Comparison of ENCODE assay signal across 8 cellular contexts in the genomic region with DNA sequence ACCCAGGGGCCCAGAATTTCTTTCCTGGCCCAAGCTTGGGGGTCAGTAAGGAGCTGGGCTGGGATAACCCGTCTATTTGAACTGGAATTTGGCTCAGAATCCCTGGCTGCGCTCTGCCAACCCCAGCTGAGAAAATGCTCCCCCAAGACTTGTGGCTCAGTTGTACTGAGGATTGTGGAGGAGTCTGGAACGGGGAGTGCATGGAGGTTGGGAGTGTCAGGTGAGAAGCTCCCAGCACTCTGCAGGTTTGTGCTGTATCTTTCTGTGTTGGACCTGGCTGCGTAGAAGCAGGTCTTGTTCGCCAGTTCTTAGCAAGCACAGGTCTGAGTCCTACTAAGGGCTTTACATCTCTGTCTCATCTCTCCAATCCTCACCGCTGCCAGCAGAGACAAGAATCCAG. TPM values are rescaled to one million over a fixed set of nuclear protein-coding genes. Genes with fewer than 3 reads are reported as not detected.
A peak's percentile ranks its signal among the peaks of the same experiment; 100 is the strongest.
DNase-seq lines count a peak whose midpoint lies in the region; ATAC-seq and TF ChIP-seq lines count a peak whose summit lies in the region.

No MANE protein-coding gene starts in this region.

- WGBS in tibial nerve, 2 donors = 58 to 68% methylated on average over 5 to 6 of the region's 6 CpGs

- no peaks in the 10 kb centered on the region for H3K36me3 ChIP-seq in colonic mucosa
- no peaks in the 10 kb centered on the region for H3K36me3 ChIP-seq in mucosa of stomach (ENCODE audit: control insufficient read depth, insufficient read depth, low read length)
- H3K36me3 ChIP-seq in tibial nerve = peaks cover 0 to 2% (median 0%) of the 10 kb centered on the region in 3 donors
- H3K36me3 ChIP-seq in WERI-Rb-1 = no peaks in the 10 kb centered on the region

- H3K27ac ChIP-seq in colonic mucosa (peak overlapping the region; percentile 92), tibial nerve (peak overlapping the region; percentile 10 to 79 (median 74)), WERI-Rb-1 (no peak overlapping the region)

- peak; percentile 25 for DNase-seq in activated T-cell treated with anti-CD3 and anti-CD28 coated beads, Interleukin-2, amount 50 U/mL, for 1 hour
- DNase-seq in activated T-cell treated with anti-CD3 and anti-CD28 coated beads for 4 hours = no peak
- DNase-seq in colonic mucosa = no peak
- peak in 1 of 2 donors; percentile 16 for DNase-seq in tibial nerve (ENCODE audit: low spot score in 2 of 2)
- DNase-seq in WERI-Rb-1 = no peak
- no peak for DNase-seq in DMS153 (lab: John Stamatoyannopoulos, UW)

- H3K4me1 ChIP-seq in colonic mucosa = peaks cover 4% of the 10 kb centered on the region
- H3K4me1 ChIP-seq in mucosa of stomach (ENCODE audit: control insufficient read depth, insufficient read depth, low read length) = peaks cover 31% of the 10 kb centered on the region
- peaks cover 0 to 42% (median 22%) of the 10 kb centered on the region in 4 donors for H3K4me1 ChIP-seq in tibial nerve

- H3K27me3 ChIP-seq in colonic mucosa (no peaks in the 10 kb centered on the region), mucosa of stomach (ENCODE audit: control insufficient read depth, insufficient read depth, low read length) (no peaks in the 10 kb centered on the region), tibial nerve (no peaks in the 10 kb centered on the region), WERI-Rb-1 (ENCODE audit: insufficient read depth, low read depth, severe bottlenecking) (no peaks in the 10 kb centered on the region)

- peak overlapping the region; percentile 84 for H3K4me3 ChIP-seq in colonic mucosa
- H3K4me3 ChIP-seq in mucosa of stomach (ENCODE audit: low read length) = peak overlapping the region; percentile 34
- H3K4me3 ChIP-seq in tibial nerve = peak overlapping the region in 2 of 4 donors; percentile 57 to 69
- no peak overlapping the region for H3K4me3 ChIP-seq in WERI-Rb-1 (ENCODE audit: low read depth, low read length)

- H3K9me3 ChIP-seq in colonic mucosa = no peaks in the 10 kb centered on the region
- no peaks in the 10 kb centered on the region for H3K9me3 ChIP-seq in mucosa of stomach (ENCODE audit: control insufficient read depth, low read length)
- no peaks in the 10 kb centered on the region for H3K9me3 ChIP-seq in tibial nerve
- H3K9me3 ChIP-seq in WERI-Rb-1 (ENCODE audit: severe bottlenecking) = no peaks in the 10 kb centered on the region

- TF ChIP-seq CTCF in colonic mucosa (IDR thresholded peaks at IDR 0.05) (no peak), tibial nerve (IDR thresholded peaks at IDR 0.05) (no peak), WERI-Rb-1 (IDR thresholded peaks at IDR 0.05; ENCODE audit: low read depth, low read length) (no peak)

- no peak for TF ChIP-seq EP300 in tibial nerve (IDR thresholded peaks at IDR 0.05)

- no peak for TF ChIP-seq POLR2A in tibial nerve (IDR thresholded peaks at IDR 0.05)

- ATAC-seq in HG02610 (IDR thresholded peaks at IDR 0.05; ENCODE audit: unreplicated experiment) = no peak

- H3K9ac ChIP-seq in colonic mucosa (ENCODE audit: low read depth in 2 of 2, low read length in 2 of 2) (peak overlapping the region; percentile 62 to 98), mucosa of stomach (ENCODE audit: low read length) (peak overlapping the region; percentile 73)

- intact Hi-C loops in colonic mucosa (cut with DNase I) = no loop called here

RNA-seq across cellular contexts. Expression of gene TCEA3, which starts 1.6 kb away (rescaled TPM):
- total RNA-seq in colonic mucosa (100 to 1,000 TPM; 128 to 133 TPM), tibial nerve (10 to 100 TPM; 21.0 to 48.5 (median 38.8) TPM)

RNA-seq across cellular contexts. Expression of gene ZNF436, which starts 53.3 kb away (rescaled TPM):
- total RNA-seq in colonic mucosa (10 to 100 TPM in 1 of 2 donors, 1 to 10 TPM in 1; 7.1 to 13.9 TPM), tibial nerve (10 to 100 TPM; 22.8 to 35.0 (median 30.2) TPM)
